ENCODE assay signal across 13 cellular contexts in the genomic region with DNA sequence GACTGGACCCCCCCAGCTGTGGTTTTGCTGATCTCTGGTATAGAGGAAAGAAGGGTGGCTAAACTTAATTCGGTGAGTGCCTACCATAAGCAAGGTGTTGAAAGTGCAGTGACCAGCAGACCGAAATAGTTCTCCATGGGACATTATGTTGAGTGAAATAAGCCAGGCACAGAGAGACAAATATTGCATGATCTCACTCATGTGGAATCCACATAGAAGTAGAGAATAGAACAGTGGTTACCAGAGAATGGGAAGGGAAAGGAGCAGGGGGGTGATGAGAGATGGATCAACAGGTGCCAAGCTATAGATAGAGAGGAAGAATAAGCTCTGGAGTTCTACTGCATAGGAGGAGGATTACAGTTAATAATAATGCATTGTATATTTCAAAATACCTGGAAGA. TPM values are rescaled to one million over a fixed set of nuclear protein-coding genes. Genes with fewer than 3 reads are reported as not detected.
DNase-seq lines count a peak whose midpoint lies in the region; ATAC-seq, FAIRE-seq and TF ChIP-seq lines count a peak whose summit lies in the region.
"Had no signal": no experiment of that assay in that cellular context is flagged by ENCODE, and none has a peak within 500 bp of the region (broad histone marks: within the 10 kb centered on the region; RNA-seq: fewer than 3 reads in every experiment).

No MANE protein-coding gene starts in this region.

- CTCF ChIA-PET in MCF 10A (lab: Yijun Ruan, JAX): interaction anchor here (0.6 to 2.9 kb wide), 28 partner anchors 10 to 290 kb away, joined by 3 to 38 read pairs (median 4); a partner anchor contains a TSS
- CTCF ChIA-PET in K562 (lab: Yijun Ruan, JAX; ENCODE audit: low intra/inter-chr PET ratio): interaction anchor here (1.8 kb wide), 1 partner anchor 290 kb away, joined by 28 read pairs; no protein-coding TSS in a partner anchor

- H3K4me2 ChIP-seq in K562 (ENCODE audit: insufficient read depth, low read length): no peak overlapping the region
- H3K4me2 ChIP-seq in neural progenitor cell: no peak overlapping the region
- no peak overlapping the region for H3K4me2 ChIP-seq in osteoblast (ENCODE audit: insufficient read depth, low read length)

- H3K36me3 ChIP-seq in breast epithelium (no peaks in the 10 kb centered on the region), K562 (ENCODE audit: control insufficient read depth, insufficient read depth, low read length) (no peaks in the 10 kb centered on the region), left lung (no peaks in the 10 kb centered on the region), neural progenitor cell (no peaks in the 10 kb centered on the region), osteoblast (ENCODE audit: insufficient read depth, low read length) (no peaks in the 10 kb centered on the region)

- H3F3A ChIP-seq in neural progenitor cell (ENCODE audit: low read depth): no peaks in the 10 kb centered on the region

- H3K9me3 ChIP-seq in breast epithelium (no peaks in the 10 kb centered on the region), K562 (replicated peaks; ENCODE audit: control insufficient read depth, insufficient read depth, low read depth, low read length) (no peaks in the 10 kb centered on the region), left lung (no peaks in the 10 kb centered on the region), neural progenitor cell (ENCODE audit: low read depth) (no peaks in the 10 kb centered on the region), osteoblast (ENCODE audit: low read depth, low read length) (no peaks in the 10 kb centered on the region)

- DNase-seq in MCF 10A (ENCODE audit: unreplicated experiment) (no peak), breast epithelium (ENCODE audit: low spot score in 2 of 2) (no peak), K562 (ENCODE audit: extremely low read depth in 1 of 4, low spot score in 3 of 4) (no peak), left lung (no peak), neural progenitor cell (ENCODE audit: low spot score) (no peak), osteoblast (ENCODE audit: insufficient read length, low spot score, missing footprints) (no peak), iPS-NIHi11 (ENCODE audit: low spot score) (no peak), NCI-H2029 (lab: John Stamatoyannopoulos, UW) (no peak)
- DNase-seq: activated CD4-positive, alpha-beta T cell treated with anti-CD3 and anti-CD28 coated beads for 48 hours; GF-D8; NCI-H774; small intestine had no signal

- H2AFZ ChIP-seq in K562 (ENCODE audit: low read depth, low read length) (no peak overlapping the region), neural progenitor cell (replicated peaks) (no peak overlapping the region), osteoblast (ENCODE audit: low read length) (no peak overlapping the region)

- H3K27me3 Mint-ChIP-seq in MCF 10A (ENCODE audit: insufficient read depth, unreplicated experiment) (no peaks in the 10 kb centered on the region), neural progenitor cell (ENCODE audit: insufficient read depth, low read depth) (peaks cover 2% of the 10 kb centered on the region)

- TF ChIP-seq CTCF in MCF 10A (IDR thresholded peaks at IDR 0.05; ENCODE audit: unreplicated experiment) (no peak), breast epithelium (IDR thresholded peaks at IDR 0.05) (no peak), K562 (IDR thresholded peaks at IDR 0.05 in 2 of 3, conservative IDR thresholded peaks at IDR 0.05 in 1 of 3; ENCODE audit: insufficient read depth in 2 of 3, low read depth in 1 of 3, low read length in 3 of 3) (no peak), left lung (IDR thresholded peaks at IDR 0.05) (no peak), neural progenitor cell (IDR thresholded peaks at IDR 0.05) (no peak), osteoblast (IDR thresholded peaks at IDR 0.05; ENCODE audit: extremely low read depth, low read depth, low read length) (no peak)

- TF ChIP-seq EP300 in K562 (IDR thresholded peaks at IDR 0.05; ENCODE audit: low read length): no peak

- no peaks in the 10 kb centered on the region for H3K79me2 ChIP-seq in K562 (ENCODE audit: control insufficient read depth, insufficient read depth, low read length)
- H3K79me2 ChIP-seq in neural progenitor cell (ENCODE audit: low read depth): no peaks in the 10 kb centered on the region
- no peaks in the 10 kb centered on the region for H3K79me2 ChIP-seq in osteoblast (ENCODE audit: insufficient read depth, low read length)

- H3K27me3 ChIP-seq in breast epithelium (no peaks in the 10 kb centered on the region), K562 (ENCODE audit: control insufficient read depth in 2 of 2, insufficient read depth in 2 of 2, low read length in 2 of 2) (peaks cover 0 to 4% of the 10 kb centered on the region in 2 experiments; a peak in 1 of 5 replicates), left lung (no peaks in the 10 kb centered on the region), neural progenitor cell (no peaks in the 10 kb centered on the region), osteoblast (ENCODE audit: insufficient read depth, low read length) (no peaks in the 10 kb centered on the region)

- ATAC-seq in K562: no peak
- ATAC-seq in left lung: peak; percentile 73

- TF ChIP-seq POLR2A in breast epithelium (IDR thresholded peaks at IDR 0.05): no peak
- no peak for TF ChIP-seq POLR2A in K562 (conservative IDR thresholded peaks at IDR 0.05)

- no peaks in the 10 kb centered on the region for H4K20me1 ChIP-seq in K562 (replicated peaks; ENCODE audit: control insufficient read depth, insufficient read depth, low read length)
- no peaks in the 10 kb centered on the region for H4K20me1 ChIP-seq in neural progenitor cell (ENCODE audit: low read depth)
- H4K20me1 ChIP-seq in osteoblast (ENCODE audit: insufficient read depth, low read length): no peaks in the 10 kb centered on the region

- H3K4me1 Mint-ChIP-seq in MCF 10A (ENCODE audit: insufficient read depth, unreplicated experiment) (peaks cover 6% of the 10 kb centered on the region), neural progenitor cell (peaks cover 7% of the 10 kb centered on the region)

- H3K4me3 Mint-ChIP-seq in MCF 10A (ENCODE audit: unreplicated experiment) (no peak overlapping the region), neural progenitor cell (no peak overlapping the region)
- H3K4me3 Mint-ChIP-seq: activated T-helper 1 cell treated with anti-CD3 and anti-CD28 coated beads, Interleukin-12 subunit alpha, Interleukin-12 subunit beta, Interleukin-2, Interleukin-4 antibody, amounts not matched to agents 30 ng/mL and 10 ng/mL and 1 ng/mL, durations not matched to agents 14 hours and 24 hours and 36 hours had no signal

- in situ Hi-C loops in K562 (cut with MboI): no loop called here

- intact Hi-C loops in MCF 10A (cut with micrococcal nuclease): no loop called here
- intact Hi-C loops in breast epithelium (cut with DNase I; ENCODE audit: low total_unique reads): no loop called here
- intact Hi-C loops in K562 (cut with micrococcal nuclease): loop anchor here (2.0 to 5.0 kb wide), 2 partner anchors 183 to 196 kb away; a partner anchor contains a TSS
- intact Hi-C loops in left lung (cut with DNase I): no loop called here

- BruUV-seq in MCF 10A (replicated peaks; lab: Mats Ljungman, UMichigan) (no TSS peak), K562 (replicated peaks; lab: Mats Ljungman, UMichigan) (no TSS peak)

- no peaks in the 10 kb centered on the region for H3K9me3 Mint-ChIP-seq in MCF 10A (ENCODE audit: unreplicated experiment)
- no peaks in the 10 kb centered on the region for H3K9me3 Mint-ChIP-seq in neural progenitor cell
- H3K9me3 Mint-ChIP-seq: activated T-helper 1 cell treated with anti-CD3 and anti-CD28 coated beads, Interleukin-12 subunit alpha, Interleukin-12 subunit beta, Interleukin-2, Interleukin-4 antibody, amounts not matched to agents 30 ng/mL and 10 ng/mL and 1 ng/mL, durations not matched to agents 14 hours and 24 hours and 36 hours had no signal

- POLR2A ChIA-PET in MCF 10A (lab: Yijun Ruan, JAX): interaction anchor here (0.7 to 2.3 kb wide), 6 partner anchors 9 to 237 kb away, joined by 3 to 10 read pairs (median 4); a partner anchor contains a TSS
- POLR2A ChIA-PET in K562 (lab: Yijun Ruan, JAX): interaction anchor here (1.0 kb wide), 1 partner anchor 10 kb away, joined by 3 read pairs; no protein-coding TSS in a partner anchor

- H3K36me3 Mint-ChIP-seq in MCF 10A (ENCODE audit: insufficient read depth, unreplicated experiment) (no peaks in the 10 kb centered on the region), neural progenitor cell (no peaks in the 10 kb centered on the region)

- H3K27ac Mint-ChIP-seq in MCF 10A (ENCODE audit: low read depth, unreplicated experiment): peak overlapping the region; percentile 13
- H3K27ac Mint-ChIP-seq in neural progenitor cell: no peak overlapping the region
- H3K27ac Mint-ChIP-seq: activated T-helper 1 cell treated with anti-CD3 and anti-CD28 coated beads, Interleukin-12 subunit alpha, Interleukin-12 subunit beta, Interleukin-2, Interleukin-4 antibody, amounts not matched to agents 30 ng/mL and 10 ng/mL and 1 ng/mL, durations not matched to agents 14 hours and 24 hours and 36 hours had no signal

- peak overlapping the region in 1 of 2 donors; percentile 7 for H3K27ac ChIP-seq in breast epithelium
- no peak overlapping the region for H3K27ac ChIP-seq in K562 (ENCODE audit: extremely low read depth, low read depth, low read length)
- H3K27ac ChIP-seq in left lung: no peak overlapping the region
- H3K27ac ChIP-seq in neural progenitor cell: no peak overlapping the region
- no peak overlapping the region for H3K27ac ChIP-seq in osteoblast (ENCODE audit: low read depth, low read length)

- H3K4me3 ChIP-seq in breast epithelium (no peak overlapping the region), K562 (no peak overlapping the region), left lung (no peak overlapping the region), neural progenitor cell (no peak overlapping the region), osteoblast (ENCODE audit: insufficient read depth, low read length) (no peak overlapping the region)

- no peak for FAIRE-seq in K562 (lab: Jason Lieb, UNC)
- FAIRE-seq: small intestine had no signal

- H3K4me1 ChIP-seq in breast epithelium (no peaks in the 10 kb centered on the region), K562 (replicated peaks in 1 of 2; ENCODE audit: control insufficient read depth in 2 of 2, insufficient read depth in 2 of 2, low read length in 2 of 2) (peaks cover 1 to 6% of the 10 kb centered on the region in 2 experiments; a peak in 2 of 5 replicates), left lung (no peaks in the 10 kb centered on the region), neural progenitor cell (peaks cover 3% of the 10 kb centered on the region), osteoblast (ENCODE audit: insufficient read depth, low read length) (no peaks in the 10 kb centered on the region)

- H3K9me1 ChIP-seq in K562 (ENCODE audit: control insufficient read depth, insufficient read depth, low read length): no peaks in the 10 kb centered on the region

- WGBS in K562 (ENCODE audit: insufficient coverage, low coverage, missing lambda C conversion rate): 24% methylated on average over 2 of the region's 2 CpGs

- no peak overlapping the region for H3K9ac ChIP-seq in K562 (ENCODE audit: insufficient read depth in 1 of 2, low read depth in 2 of 2, low read length in 2 of 2)
- H3K9ac ChIP-seq in neural progenitor cell: no peak overlapping the region

- TF ChIP-seq RAD21 in K562 (CRISPR knock-in tag; conservative IDR thresholded peaks at IDR 0.05 in 1 of 2, IDR thresholded peaks at IDR 0.05 in 1 of 2): no peak

RNA-seq across cellular contexts. Expression of a gene that starts 9.7 kb away (rescaled TPM):
- total RNA-seq in MCF 10A (2022) (0.63 and 0.96 TPM in 2 replicates), breast epithelium (10 to 100 TPM in 2 of 3 donors, 1 to 10 TPM in 1; 1.4 to 22.0 (median 13.4) TPM), K562 (2014; rRNA removed) (1.0 and 1.3 TPM in 2 replicates), K562 (2014; rRNA removed; fragmentation: Illumina TruSeq; extraction: Trizol) (2.0 and 2.2 TPM in 2 replicates), K562 (2015; rRNA removed; fragmentation: Illumina TruSeq; extraction: Trizol) (1.7 and 2.6 TPM in 2 replicates), K562 (2021) (1.3 and 1.8 TPM in 2 replicates), left lung (10 to 100 TPM; 25.1 to 32.3 TPM), neural progenitor cell (ENCODE audit: low replicate concordance) (34.7 and 48.4 TPM in 2 replicates), osteoblast (0.29 and 0.72 TPM in 2 replicates)
- 8.1 and 18.1 TPM in 2 replicates for total RNA-seq in K562 (2011; cell fraction: chromatin; rRNA removed; ENCODE audit: low replicate concordance)
- 3.3 and 3.9 TPM in 2 replicates for total RNA-seq in K562 (2011; cell fraction: nucleolus; rRNA removed)
- total RNA-seq in K562 (2011; cell fraction: nucleoplasm; rRNA removed): 3.7 and 5.9 TPM in 2 replicates
- polyA plus RNA-seq in K562 (2011; rRNA removed) (0.54 and 0.78 TPM in 2 replicates), K562 (2014; fragmentation: Illumina TruSeq; extraction: Trizol) (1.4 and 1.6 TPM in 2 replicates), K562 (2014; fragmentation: Nextera tagmentation; extraction: Ambion mirVana) (1 to 10 TPM; 1.1 to 1.4 TPM), K562 (2014; rRNA removed) (1.4 and 1.9 TPM in 2 replicates)
- polyA plus RNA-seq in K562 (2011; cell fraction: cytosol; rRNA removed): 0.07 and 0.24 TPM in 2 replicates
- polyA plus RNA-seq in K562 (2011; cell fraction: nucleus; rRNA removed): 0.52 and 0.68 TPM in 2 replicates
- polyA plus RNA-seq in K562 (2012): 1.6 and 1.7 TPM in 2 replicates
- polyA minus RNA-seq in K562 (2011; rRNA and poly(A)+ RNA removed): 1.2 and 1.6 TPM in 2 replicates
- not detected in 2 replicates for polyA minus RNA-seq in K562 (2011; cell fraction: cytosol; rRNA and poly(A)+ RNA removed)
- 0.67 and 0.81 TPM in 2 replicates for polyA minus RNA-seq in K562 (2011; cell fraction: nucleus; rRNA and poly(A)+ RNA removed)
